In the genomic region with DNA sequence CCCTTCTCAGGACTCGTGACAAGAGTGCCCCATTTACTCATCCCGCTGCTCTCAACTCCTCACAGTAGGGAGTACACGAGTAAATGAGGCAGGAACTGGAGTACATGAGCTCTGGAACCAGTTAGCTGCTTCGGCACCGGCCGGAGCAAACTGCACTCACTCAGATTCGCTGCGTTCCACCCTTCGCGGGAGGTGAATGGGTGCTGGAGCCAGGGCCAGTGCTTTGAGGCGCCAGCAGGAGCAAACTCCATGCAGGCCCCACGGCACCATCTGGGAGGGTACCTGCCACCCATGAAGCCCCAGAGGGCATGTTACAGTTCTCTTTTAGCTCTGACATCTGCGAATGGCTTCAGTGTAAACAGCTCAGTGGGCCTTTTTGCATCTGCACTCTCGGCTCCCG, we compare ENCODE assay signal across 12 cellular contexts.
"Had no signal": no experiment of that assay in that cellular context is flagged by ENCODE, and none has a peak within 500 bp of the region (broad histone marks: within the 10 kb centered on the region; RNA-seq: fewer than 3 reads in every experiment).

No MANE protein-coding gene starts in this region.

- H3K4me3 Mint-ChIP-seq: activated naive CD8-positive, alpha-beta T cell; memory B cell; neural crest cell; T-helper 17 cell; type B pancreatic cell had no signal

- ATAC-seq: activated CD4-positive, CD25-positive, alpha-beta regulatory T cell treated with anti-CD3 and anti-CD28 coated beads, Interleukin-2, amount 50 U/mL, for 24 hours; esophagus mucosa; T-helper 17 cell had no signal

- H3K36me3 Mint-ChIP-seq: activated naive CD8-positive, alpha-beta T cell; memory B cell; type B pancreatic cell had no signal

- H2AFZ ChIP-seq: parathyroid adenoma had no signal

- H3K79me2 ChIP-seq: parathyroid adenoma had no signal

- H3K9me3 Mint-ChIP-seq: memory B cell, neural crest cell had no signal

- H3K9ac ChIP-seq: parathyroid adenoma had no signal

- H3K4me1 ChIP-seq: parathyroid adenoma had no signal

- DNase-seq: activated effector memory CD4-positive, alpha-beta T cell treated with Interleukin-2 at 50 U/mL for 16 hours; activated T-cell treated with anti-CD3 and anti-CD28 coated beads, Interleukin-2, amount 50 U/mL, for 1 hour; stimulated activated naive CD4-positive, alpha-beta T cell; substantia nigra; T-helper 17 cell had no signal

- H3K4me1 Mint-ChIP-seq: memory B cell, neural crest cell, T-helper 17 cell had no signal

- H3K27ac Mint-ChIP-seq: activated naive CD8-positive, alpha-beta T cell; memory B cell; T-helper 17 cell; type B pancreatic cell had no signal

- H3K27me3 Mint-ChIP-seq: type B pancreatic cell had no signal

- H3K27ac ChIP-seq: parathyroid adenoma had no signal
